8 cellular contexts compared by ENCODE assay signal in the genomic region with DNA sequence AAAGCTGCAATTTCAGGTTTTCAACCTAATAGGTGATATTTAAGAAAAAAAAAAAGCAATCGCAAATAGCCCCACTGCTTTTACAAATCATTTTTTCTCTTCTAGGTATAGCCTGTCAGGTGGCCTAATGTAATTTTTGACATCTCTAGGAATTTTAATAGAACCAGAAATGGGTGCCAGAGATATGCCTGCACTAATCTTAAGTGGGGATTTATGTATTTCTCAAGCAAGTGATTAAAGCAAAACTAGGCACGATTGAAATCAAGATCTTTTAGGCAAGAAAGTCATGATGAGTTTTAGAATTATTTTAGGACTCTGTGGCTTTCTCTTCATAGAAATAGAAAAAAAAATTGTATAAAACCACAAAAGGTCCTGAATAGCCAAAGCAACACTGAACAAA. TPM values are rescaled to one million over a fixed set of nuclear protein-coding genes. Genes with fewer than 3 reads are reported as not detected.
DNase-seq lines count a peak whose midpoint lies in the region; ATAC-seq and TF ChIP-seq lines count a peak whose summit lies in the region.

No MANE protein-coding gene starts in this region.

- WGBS in ectodermal cell, 2 experiments, result 51 to 64% methylated on average over 1 to 2 of the region's 2 CpGs

- H3K4me1 ChIP-seq in OCI-LY1 (ENCODE audit: insufficient read depth, low read length, severe bottlenecking), result peaks cover 17% of the 10 kb centered on the region
- H3K4me1 ChIP-seq in ectodermal cell (ENCODE audit: control insufficient read depth, insufficient read depth, low read length), result peaks cover 8% of the 10 kb centered on the region
- H3K4me1 ChIP-seq in neutrophil (ENCODE audit: control insufficient read depth in 1 of 2, insufficient read depth in 1 of 2, low read depth in 1 of 2, low read length in 1 of 2), result peaks cover 14 to 34% of the 10 kb centered on the region in 2 experiments

- H3K4me2 ChIP-seq in OCI-LY1 (ENCODE audit: low read length), result peak overlapping the region; percentile 95

- H3K9me2 ChIP-seq in OCI-LY1 (ENCODE audit: low read depth, low read length), result no peaks in the 10 kb centered on the region

- H3K9ac ChIP-seq in OCI-LY1 (ENCODE audit: low read length), result peak overlapping the region; percentile 74

- H3K36me3 ChIP-seq in OCI-LY1 (ENCODE audit: insufficient read depth, low read length) (no peaks in the 10 kb centered on the region), ectodermal cell (ENCODE audit: control insufficient read depth, insufficient read depth, low read length) (peaks cover 4% of the 10 kb centered on the region), neutrophil (peaks cover 10% of the 10 kb centered on the region)

- H2AFZ ChIP-seq in OCI-LY1 (ENCODE audit: low read length), result peak overlapping the region; percentile 64; the same call in 1 of the 2 replicates

- H3K4me3 ChIP-seq in GM12875 (ENCODE audit: low read depth, low read length) (peak overlapping the region; percentile 91), OCI-LY1 (ENCODE audit: low read depth, low read length, poor library complexity, severe bottlenecking) (peak overlapping the region; percentile 66), ectodermal cell (ENCODE audit: insufficient read depth, low read depth, low read length) (peak overlapping the region; percentile 78), neutrophil (ENCODE audit: low read depth in 1 of 2, low read length in 1 of 2) (peak overlapping the region; percentile 82 to 92)

- H3K9me3 ChIP-seq in OCI-LY1 (ENCODE audit: low read length) (no peaks in the 10 kb centered on the region), ectodermal cell (ENCODE audit: control insufficient read depth, low read length) (no peaks in the 10 kb centered on the region), neutrophil (no peaks in the 10 kb centered on the region)

- no peak for ATAC-seq in HG03571 (IDR thresholded peaks at IDR 0.05; ENCODE audit: unreplicated experiment)

- DNase-seq in HK-2 (ENCODE audit: unreplicated experiment) (no peak), COLO668 (lab: John Stamatoyannopoulos, UW; ENCODE audit: unreplicated experiment) (no peak), NCI-H128 (lab: John Stamatoyannopoulos, UW; ENCODE audit: unreplicated experiment) (no peak)

- TF ChIP-seq CTCF in GM12875 (IDR thresholded peaks at IDR 0.05; ENCODE audit: borderline replicate concordance, insufficient read depth, low read depth, low read length), result no peak
- no peak for TF ChIP-seq CTCF in OCI-LY1 (IDR thresholded peaks at IDR 0.05; ENCODE audit: low read length)
- no peak for TF ChIP-seq CTCF in neutrophil (IDR thresholded peaks at IDR 0.05)

- H3K79me2 ChIP-seq in OCI-LY1 (ENCODE audit: insufficient read depth, low read length), result no peaks in the 10 kb centered on the region

- H3K27ac ChIP-seq in OCI-LY1 (ENCODE audit: low read depth, low read length, poor library complexity, severe bottlenecking) (no peak overlapping the region), ectodermal cell (ENCODE audit: insufficient read depth, low read depth, low read length, poor library complexity, severe bottlenecking) (peak overlapping the region; percentile 94), neutrophil (peak overlapping the region; percentile 89)

- no peaks in the 10 kb centered on the region for H3F3A ChIP-seq in OCI-LY1 (ENCODE audit: insufficient read depth, low read length)

- no peaks in the 10 kb centered on the region for H3K27me3 ChIP-seq in OCI-LY1 (ENCODE audit: insufficient read depth, low read length)
- no peaks in the 10 kb centered on the region for H3K27me3 ChIP-seq in ectodermal cell (ENCODE audit: control insufficient read depth, insufficient read depth, low read length, poor library complexity, severe bottlenecking)
- H3K27me3 ChIP-seq in neutrophil, result no peaks in the 10 kb centered on the region

- H4K20me1 ChIP-seq in OCI-LY1 (ENCODE audit: insufficient read depth, low read length), result no peaks in the 10 kb centered on the region

RNA-seq across cellular contexts. Expression of gene AMACR, which starts 0.9 kb away (rescaled TPM):
- polyA plus RNA-seq in ectodermal cell (2013, experiment 1 of 4), result 32.1 TPM
- polyA plus RNA-seq in ectodermal cell (2013, experiment 2 of 4), result 29.0 TPM
- 21.9 TPM for polyA plus RNA-seq in ectodermal cell (2013, experiment 3 of 4)
- polyA plus RNA-seq in ectodermal cell (2013, experiment 4 of 4), result 27.1 TPM

RNA-seq across cellular contexts. Expression of gene SLC45A2, which starts 24.2 kb away (rescaled TPM):
- polyA plus RNA-seq in ectodermal cell (2013, experiment 1 of 4), result not detected
- 0.09 TPM for polyA plus RNA-seq in ectodermal cell (2013, experiment 2 of 4)
- polyA plus RNA-seq in ectodermal cell (2013, experiment 3 of 4), result not detected
- 0.12 TPM for polyA plus RNA-seq in ectodermal cell (2013, experiment 4 of 4)

RNA-seq across cellular contexts. Expression of gene C1QTNF3, which starts 34.3 kb away (rescaled TPM):
- 4.5 TPM for polyA plus RNA-seq in ectodermal cell (2013, experiment 1 of 4)
- 3.0 TPM for polyA plus RNA-seq in ectodermal cell (2013, experiment 2 of 4)
- polyA plus RNA-seq in ectodermal cell (2013, experiment 3 of 4), result 2.8 TPM
- 3.1 TPM for polyA plus RNA-seq in ectodermal cell (2013, experiment 4 of 4)
